ENCODE assay signal across 35 cellular contexts in genomic region chr12:86484473-86484872, GRCh38.
"Had no signal": no experiment of that assay in that cellular context is flagged by ENCODE, and none has a peak within 500 bp of the region (broad histone marks: within the 10 kb centered on the region; RNA-seq: fewer than 3 reads in every experiment).

No MANE protein-coding gene starts in this region.

- H3K4me1 Mint-ChIP-seq: activated B cell treated with CpG ODN at 0.5 μM for 24 hours; activated CD4-positive, alpha-beta T cell treated with anti-CD3 and anti-CD28 coated beads, Interleukin-2, amount 10 ng/mL, durations not matched to agents 24 days and 14 days; activated naive CD8-positive, alpha-beta T cell treated with anti-CD3 and anti-CD28 coated beads for 36 hours; activated T-helper 17 cell treated with anti-CD3 and anti-CD28 coated beads, Interleukin-2, amount 50 U/mL, for 72 hours; T-cell had no signal

- H3K4me3 ChIP-seq: adrenal gland, body of pancreas, breast epithelium had no signal

- H3K36me3 Mint-ChIP-seq: activated CD4-positive, alpha-beta memory T cell treated with anti-CD3 and anti-CD28 coated beads for 36 hours; activated naive CD8-positive, alpha-beta T cell treated with anti-CD3 and anti-CD28 coated beads for 36 hours; T-cell had no signal

- ATAC-seq: activated CD8-positive, alpha-beta T cell treated with anti-CD3 and anti-CD28 coated beads for 36 hours; activated naive CD4-positive, alpha-beta T cell treated with anti-CD3 and anti-CD28 coated beads, Interleukin-2, amount 50 U/mL, for 72 hours; activated T-cell treated with anti-CD3 and anti-CD28 coated beads, Interleukin-2, amount 50 U/mL, for 4 hours; activated T-cell treated with anti-CD3 and anti-CD28 coated beads, Interleukin-2, amount 50 U/mL, for 72 hours; activated T-helper 17 cell treated with anti-CD3 and anti-CD28 coated beads, Interleukin-2, amount 50 U/mL, for 72 hours; body of pancreas; T-cell had no signal

- H3K27me3 ChIP-seq: adrenal gland, body of pancreas, brain microvascular endothelial cell, breast epithelium had no signal

- H3K36me3 ChIP-seq: adrenal gland, brain microvascular endothelial cell, breast epithelium had no signal

- H3K4me3 Mint-ChIP-seq: activated B cell treated with CpG ODN at 0.5 μM for 24 hours; activated CD4-positive, alpha-beta memory T cell treated with anti-CD3 and anti-CD28 coated beads for 36 hours; activated CD4-positive, alpha-beta T cell treated with anti-CD3 and anti-CD28 coated beads, Interleukin-2, amount 10 ng/mL, durations not matched to agents 24 days and 14 days; activated CD8-positive, alpha-beta T cell treated with anti-CD3 and anti-CD28 coated beads for 36 hours; activated naive CD4-positive, alpha-beta T cell treated with anti-CD3 and anti-CD28 coated beads for 36 hours; activated naive CD8-positive, alpha-beta T cell treated with anti-CD3 and anti-CD28 coated beads for 36 hours; activated T-cell treated with anti-CD3 and anti-CD28 coated beads, Interleukin-2, amount 50 U/mL, for 4 hours; activated T-cell treated with anti-CD3 and anti-CD28 coated beads, Interleukin-2, amount 50 U/mL, for 72 hours; activated T-helper 1 cell treated with anti-CD3 and anti-CD28 coated beads, Interleukin-12 subunit alpha, Interleukin-12 subunit beta, Interleukin-2, Interleukin-4 antibody, amounts not matched to agents 30 ng/mL and 10 ng/mL and 1 ng/mL, durations not matched to agents 14 hours and 24 hours and 36 hours; activated T-helper 17 cell treated with anti-CD3 and anti-CD28 coated beads, Interleukin-2, amount 50 U/mL, for 72 hours; T-cell; T-helper 1 cell treated with Interleukin-12 subunit alpha and Interleukin-12 subunit beta and Interleukin-4 antibody, amounts not matched to agents 30 μg/mL and 1 μg/mL, for 36 hours; T-helper 2 cell treated with Interferon-gamma antibody and Interleukin-4, amounts not matched to agents 5 μg/mL and 100 μg/mL, for 36 hours had no signal

- H3K27me3 Mint-ChIP-seq: activated B cell treated with CpG ODN at 0.5 μM for 24 hours; activated CD4-positive, alpha-beta memory T cell treated with anti-CD3 and anti-CD28 coated beads for 36 hours; activated CD4-positive, alpha-beta T cell treated with anti-CD3 and anti-CD28 coated beads, Interleukin-2, amount 10 ng/mL, durations not matched to agents 24 days and 14 days; activated CD8-positive, alpha-beta T cell treated with anti-CD3 and anti-CD28 coated beads for 36 hours; activated naive CD8-positive, alpha-beta T cell treated with anti-CD3 and anti-CD28 coated beads for 36 hours; activated T-helper 17 cell treated with anti-CD3 and anti-CD28 coated beads, Interleukin-2, amount 50 U/mL, for 72 hours; T-cell had no signal

- H3K4me1 ChIP-seq: adrenal gland, body of pancreas, breast epithelium had no signal

- H3K9me3 Mint-ChIP-seq: activated CD4-positive, alpha-beta T cell treated with anti-CD3 and anti-CD28 coated beads, Interleukin-2, amount 10 ng/mL, durations not matched to agents 24 days and 14 days; activated naive CD8-positive, alpha-beta T cell treated with anti-CD3 and anti-CD28 coated beads for 36 hours had no signal

- H3K27ac ChIP-seq: adrenal gland, body of pancreas, brain microvascular endothelial cell, breast epithelium, VCaP had no signal

- DNase-seq: activated B cell treated with CpG ODN at 0.5 μM for 24 hours; activated CD4-positive, alpha-beta memory T cell treated with anti-CD3 and anti-CD28 coated beads for 36 hours; activated CD4-positive, alpha-beta T cell treated with anti-CD3 and anti-CD28 coated beads for 4 hours; activated CD4-positive, alpha-beta T cell treated with anti-CD3 and anti-CD28 coated beads, Interleukin-2, amount 10 ng/mL, durations not matched to agents 24 days and 14 days; activated CD4-positive, alpha-beta T cell treated with anti-CD3 and anti-CD28 coated beads, Interleukin-2, amount 50 U/mL, for 1 hour; activated CD4-positive, alpha-beta T cell treated with anti-CD3 and anti-CD28 coated beads, Interleukin-2, amount 50 U/mL, for 4 hours; activated CD4-positive, CD25-positive, alpha-beta regulatory T cell treated with anti-CD3 and anti-CD28 coated beads, Interleukin-2, amount 50 U/mL, for 72 hours; activated CD8-positive, alpha-beta memory T cell treated with anti-CD3 and anti-CD28 coated beads, Interleukin-2, amount 50 U/mL, for 4 hours; activated CD8-positive, alpha-beta T cell treated with anti-CD3 and anti-CD28 coated beads for 36 hours; activated effector memory CD4-positive, alpha-beta T cell treated with anti-CD3 and anti-CD28 coated beads, Interleukin-2, amount 50 U/mL, for 16 hours; activated gamma-delta T cell treated with Interleukin-2 at 50 U/mL for 16 hours; activated naive CD4-positive, alpha-beta T cell; activated naive CD4-positive, alpha-beta T cell treated with anti-CD3 and anti-CD28 coated beads for 36 hours; activated naive CD4-positive, alpha-beta T cell treated with anti-CD3 and anti-CD28 coated beads, Interleukin-2, amount 50 U/mL, for 16 hours; activated naive CD8-positive, alpha-beta T cell treated with anti-CD3 and anti-CD28 coated beads for 36 hours; activated T-cell treated with anti-CD3 and anti-CD28 coated beads for 4 hours; activated T-cell treated with anti-CD3 and anti-CD28 coated beads, Interleukin-2, amount 50 U/mL, for 1 hour; activated T-cell treated with anti-CD3 and anti-CD28 coated beads, Interleukin-2, amount 50 U/mL, for 4 hours; activated T-cell treated with anti-CD3 and anti-CD28 coated beads, Interleukin-2, amount 50 U/mL, for 72 hours; adrenal gland; amniotic stem cell; aorta; body of pancreas; brain microvascular endothelial cell; central memory CD4-positive, alpha-beta T cell; T-cell; T-helper 2 cell; T-helper 9 cell had no signal

- H3K9me3 ChIP-seq: body of pancreas had no signal

- H3K27ac Mint-ChIP-seq: activated B cell treated with CpG ODN at 0.5 μM for 24 hours; activated CD4-positive, alpha-beta memory T cell treated with anti-CD3 and anti-CD28 coated beads for 36 hours; activated CD4-positive, alpha-beta T cell treated with anti-CD3 and anti-CD28 coated beads, Interleukin-2, amount 10 ng/mL, durations not matched to agents 24 days and 14 days; activated CD8-positive, alpha-beta T cell treated with anti-CD3 and anti-CD28 coated beads for 36 hours; activated naive CD4-positive, alpha-beta T cell treated with anti-CD3 and anti-CD28 coated beads for 36 hours; activated naive CD8-positive, alpha-beta T cell treated with anti-CD3 and anti-CD28 coated beads for 36 hours; activated T-cell treated with anti-CD3 and anti-CD28 coated beads, Interleukin-2, amount 50 U/mL, for 72 hours; activated T-helper 1 cell treated with anti-CD3 and anti-CD28 coated beads, Interleukin-12 subunit alpha, Interleukin-12 subunit beta, Interleukin-2, Interleukin-4 antibody, amounts not matched to agents 30 ng/mL and 10 ng/mL and 1 ng/mL, durations not matched to agents 14 hours and 24 hours and 36 hours; activated T-helper 17 cell treated with anti-CD3 and anti-CD28 coated beads, Interleukin-2, amount 50 U/mL, for 72 hours; T-cell; T-helper 1 cell treated with Interleukin-12 subunit alpha and Interleukin-12 subunit beta and Interleukin-4 antibody, amounts not matched to agents 30 μg/mL and 1 μg/mL, for 36 hours; T-helper 2 cell treated with Interferon-gamma antibody and Interleukin-4, amounts not matched to agents 5 μg/mL and 100 μg/mL, for 36 hours had no signal
